1 cellular context compared by ENCODE assay signal in genomic region chr4:137545461-137545861, GRCh38.
A peak's percentile ranks its signal among the peaks of the same experiment; 100 is the strongest.
TF ChIP-seq lines count a peak whose summit lies in the region.

No MANE protein-coding gene starts in this region.

TF ChIP-seq in HEK293, 187 proteins besides CTCF, POLR2A, EP300 and RAD21 (continued from another document):
- TF ChIP-seq TSHZ1 (tag by site-specific recombination; IDR thresholded peaks at IDR 0.05; ENCODE audit: borderline replicate concordance) (no peak), ZNF169 (tag by site-specific recombination; IDR thresholded peaks at IDR 0.05) (no peak), ZNF311 (tag by site-specific recombination; IDR thresholded peaks at IDR 0.05; ENCODE audit: borderline replicate concordance) (no peak), ZNF776 (tag by site-specific recombination; IDR thresholded peaks at IDR 0.05; ENCODE audit: borderline replicate concordance) (no peak), ZSCAN16 (tag by site-specific recombination; IDR thresholded peaks at IDR 0.05) (peak; percentile 89), ZXDB (tag by site-specific recombination; IDR thresholded peaks at IDR 0.05) (0 out of 2 replicates have a peak, but pooled peaks have one; percentile 20), ZNF18 (tag by site-specific recombination; IDR thresholded peaks at IDR 0.05) (no peak), ZNF791 (tag by site-specific recombination; IDR thresholded peaks at IDR 0.05) (no peak), ZNF426 (tag by site-specific recombination; IDR thresholded peaks at IDR 0.05) (no peak), HOXA7 (CRISPR knock-in tag; IDR thresholded peaks at IDR 0.05; ENCODE audit: borderline replicate concordance) (no peak), FEZF1 (tag by site-specific recombination; IDR thresholded peaks at IDR 0.05) (0 out of 2 replicates have a peak, but pooled peaks have one; percentile 27), REST (tag by site-specific recombination; IDR thresholded peaks at IDR 0.05) (no peak), ZNF501 (tag by site-specific recombination; IDR thresholded peaks at IDR 0.05) (peak; percentile 79), ZBTB1 (tag by site-specific recombination; IDR thresholded peaks at IDR 0.05) (no peak), ZNF777 (tag by site-specific recombination; IDR thresholded peaks at IDR 0.05; ENCODE audit: borderline replicate concordance) (no peak), OSR2 (tag by site-specific recombination; IDR thresholded peaks at IDR 0.05) (peak; percentile 58), KLF8 (tag by site-specific recombination; IDR thresholded peaks at IDR 0.05) (no peak), ZNF558 (tag by site-specific recombination; IDR thresholded peaks at IDR 0.05) (no peak), ZNF138 (tag by site-specific recombination; IDR thresholded peaks at IDR 0.05; ENCODE audit: borderline replicate concordance) (no peak), SP7 (tag by site-specific recombination; IDR thresholded peaks at IDR 0.05) (peak; percentile 83), SALL2 (tag by site-specific recombination; IDR thresholded peaks at IDR 0.05; ENCODE audit: borderline replicate concordance) (no peak), ZEB2 (tag by site-specific recombination; IDR thresholded peaks at IDR 0.05) (peak; percentile 75), ZNF530 (tag by site-specific recombination; IDR thresholded peaks at IDR 0.05; ENCODE audit: low read depth) (no peak), REPIN1 (tag by site-specific recombination; IDR thresholded peaks at IDR 0.05; ENCODE audit: low read depth) (no peak), ZNF132 (tag by site-specific recombination; IDR thresholded peaks at IDR 0.05; ENCODE audit: borderline replicate concordance) (no peak), ZNF549 (tag by site-specific recombination; IDR thresholded peaks at IDR 0.05) (no peak), ZIC2 (tag by site-specific recombination; IDR thresholded peaks at IDR 0.05) (peak; percentile 45), ZNF660 (tag by site-specific recombination; IDR thresholded peaks at IDR 0.05) (peak; percentile 30; the same call in 1 of the 2 replicates), GFI1B (tag by site-specific recombination; IDR thresholded peaks at IDR 0.05) (no peak)
- TF ChIP-seq, protein P1, sequence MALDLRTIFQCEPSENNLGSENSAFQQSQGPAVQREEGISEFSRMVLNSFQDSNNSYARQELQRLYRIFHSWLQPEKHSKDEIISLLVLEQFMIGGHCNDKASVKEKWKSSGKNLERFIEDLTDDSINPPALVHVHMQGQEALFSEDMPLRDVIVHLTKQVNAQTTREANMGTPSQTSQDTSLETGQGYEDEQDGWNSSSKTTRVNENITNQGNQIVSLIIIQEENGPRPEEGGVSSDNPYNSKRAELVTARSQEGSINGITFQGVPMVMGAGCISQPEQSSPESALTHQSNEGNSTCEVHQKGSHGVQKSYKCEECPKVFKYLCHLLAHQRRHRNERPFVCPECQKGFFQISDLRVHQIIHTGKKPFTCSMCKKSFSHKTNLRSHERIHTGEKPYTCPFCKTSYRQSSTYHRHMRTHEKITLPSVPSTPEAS (tag by site-specific recombination; IDR thresholded peaks at IDR 0.05): no peak
- TF ChIP-seq, protein P2, sequence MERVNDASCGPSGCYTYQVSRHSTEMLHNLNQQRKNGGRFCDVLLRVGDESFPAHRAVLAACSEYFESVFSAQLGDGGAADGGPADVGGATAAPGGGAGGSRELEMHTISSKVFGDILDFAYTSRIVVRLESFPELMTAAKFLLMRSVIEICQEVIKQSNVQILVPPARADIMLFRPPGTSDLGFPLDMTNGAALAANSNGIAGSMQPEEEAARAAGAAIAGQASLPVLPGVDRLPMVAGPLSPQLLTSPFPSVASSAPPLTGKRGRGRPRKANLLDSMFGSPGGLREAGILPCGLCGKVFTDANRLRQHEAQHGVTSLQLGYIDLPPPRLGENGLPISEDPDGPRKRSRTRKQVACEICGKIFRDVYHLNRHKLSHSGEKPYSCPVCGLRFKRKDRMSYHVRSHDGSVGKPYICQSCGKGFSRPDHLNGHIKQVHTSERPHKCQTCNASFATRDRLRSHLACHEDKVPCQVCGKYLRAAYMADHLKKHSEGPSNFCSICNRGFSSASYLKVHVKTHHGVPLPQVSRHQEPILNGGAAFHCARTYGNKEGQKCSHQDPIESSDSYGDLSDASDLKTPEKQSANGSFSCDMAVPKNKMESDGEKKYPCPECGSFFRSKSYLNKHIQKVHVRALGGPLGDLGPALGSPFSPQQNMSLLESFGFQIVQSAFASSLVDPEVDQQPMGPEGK (tag by site-specific recombination; IDR thresholded peaks at IDR 0.05): no peak
- TF ChIP-seq, protein P3, sequence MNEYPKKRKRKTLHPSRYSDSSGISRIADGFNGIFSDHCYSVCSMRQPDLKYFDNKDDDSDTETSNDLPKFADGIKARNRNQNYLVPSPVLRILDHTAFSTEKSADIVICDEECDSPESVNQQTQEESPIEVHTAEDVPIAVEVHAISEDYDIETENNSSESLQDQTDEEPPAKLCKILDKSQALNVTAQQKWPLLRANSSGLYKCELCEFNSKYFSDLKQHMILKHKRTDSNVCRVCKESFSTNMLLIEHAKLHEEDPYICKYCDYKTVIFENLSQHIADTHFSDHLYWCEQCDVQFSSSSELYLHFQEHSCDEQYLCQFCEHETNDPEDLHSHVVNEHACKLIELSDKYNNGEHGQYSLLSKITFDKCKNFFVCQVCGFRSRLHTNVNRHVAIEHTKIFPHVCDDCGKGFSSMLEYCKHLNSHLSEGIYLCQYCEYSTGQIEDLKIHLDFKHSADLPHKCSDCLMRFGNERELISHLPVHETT (tag by site-specific recombination; IDR thresholded peaks at IDR 0.05): no peak
